25 cellular contexts compared by ENCODE assay signal in genomic region chr2:179694963-179695362, GRCh38.
"Had no signal": no experiment of that assay in that cellular context is flagged by ENCODE, and none has a peak within 500 bp of the region (broad histone marks: within the 10 kb centered on the region; RNA-seq: fewer than 3 reads in every experiment).

No MANE protein-coding gene starts in this region.

- H3K9me3 ChIP-seq: adrenal gland, body of pancreas, colonic mucosa had no signal

- H3K27me3 ChIP-seq: adrenal gland, body of pancreas, colonic mucosa had no signal

- H3K36me3 ChIP-seq: adrenal gland, colonic mucosa had no signal

- H3K27ac ChIP-seq: adrenal gland, body of pancreas, colonic mucosa had no signal

- FAIRE-seq: frontal cortex had no signal

- ATAC-seq: activated CD4-positive, alpha-beta T cell treated with anti-CD3 and anti-CD28 coated beads for 36 hours; activated CD8-positive, alpha-beta memory T cell treated with anti-CD3 and anti-CD28 coated beads, Interleukin-2, amount 10 ng/mL, durations not matched to agents 7 days and 5 days; activated CD8-positive, alpha-beta T cell treated with anti-CD3 and anti-CD28 coated beads, Interleukin-2, amount 10 ng/mL, durations not matched to agents 7 days and 5 days; activated naive CD8-positive, alpha-beta T cell treated with anti-CD3 and anti-CD28 coated beads, Interleukin-2, amount 50 U/mL, for 24 hours; body of pancreas; esophagus mucosa had no signal

- H3K4me3 ChIP-seq: adrenal gland, body of pancreas, colonic mucosa had no signal

- DNase-seq: activated CD4-positive, alpha-beta T cell treated with anti-CD3 and anti-CD28 coated beads for 36 hours; activated CD4-positive, alpha-beta T cell treated with anti-CD3 and anti-CD28 coated beads, Interleukin-2, amount 10 ng/mL, durations not matched to agents 24 days and 14 days; activated CD4-positive, CD25-positive, alpha-beta regulatory T cell; activated CD4-positive, CD25-positive, alpha-beta regulatory T cell treated with anti-CD3 and anti-CD28 coated beads, Interleukin-2, amount 50 U/mL, for 72 hours; activated CD8-positive, alpha-beta memory T cell treated with anti-CD3 and anti-CD28 coated beads, Interleukin-2, amount 10 ng/mL, durations not matched to agents 7 days and 5 days; activated CD8-positive, alpha-beta memory T cell treated with anti-CD3 and anti-CD28 coated beads, Interleukin-2, amount 50 U/mL, for 4 hours; activated CD8-positive, alpha-beta T cell treated with anti-CD3 and anti-CD28 coated beads, Interleukin-2, amount 10 ng/mL, durations not matched to agents 7 days and 5 days; activated effector memory CD4-positive, alpha-beta T cell treated with anti-CD3 and anti-CD28 coated beads, Interleukin-2, amount 50 U/mL, for 16 hours; activated naive CD4-positive, alpha-beta T cell treated with anti-CD3 and anti-CD28 coated beads for 36 hours; activated naive CD8-positive, alpha-beta T cell treated with anti-CD3 and anti-CD28 coated beads for 36 hours; activated naive CD8-positive, alpha-beta T cell treated with anti-CD3 and anti-CD28 coated beads, Interleukin-2, amount 50 U/mL, for 24 hours; activated T-cell treated with anti-CD3 and anti-CD28 coated beads, Interleukin-2, amount 50 U/mL, for 1 hour; activated T-cell treated with anti-CD3 and anti-CD28 coated beads, Interleukin-2, amount 50 U/mL, for 48 hours; adrenal gland; amygdala; aorta; body of pancreas; caudate nucleus; colonic mucosa; effector CD8-positive, alpha-beta T cell; endodermal cell; foreskin fibroblast; head of caudate nucleus had no signal

- H3K4me1 ChIP-seq: adrenal gland, body of pancreas, colonic mucosa had no signal
